ENCODE assay signal across 9 cellular contexts in the genomic region with DNA sequence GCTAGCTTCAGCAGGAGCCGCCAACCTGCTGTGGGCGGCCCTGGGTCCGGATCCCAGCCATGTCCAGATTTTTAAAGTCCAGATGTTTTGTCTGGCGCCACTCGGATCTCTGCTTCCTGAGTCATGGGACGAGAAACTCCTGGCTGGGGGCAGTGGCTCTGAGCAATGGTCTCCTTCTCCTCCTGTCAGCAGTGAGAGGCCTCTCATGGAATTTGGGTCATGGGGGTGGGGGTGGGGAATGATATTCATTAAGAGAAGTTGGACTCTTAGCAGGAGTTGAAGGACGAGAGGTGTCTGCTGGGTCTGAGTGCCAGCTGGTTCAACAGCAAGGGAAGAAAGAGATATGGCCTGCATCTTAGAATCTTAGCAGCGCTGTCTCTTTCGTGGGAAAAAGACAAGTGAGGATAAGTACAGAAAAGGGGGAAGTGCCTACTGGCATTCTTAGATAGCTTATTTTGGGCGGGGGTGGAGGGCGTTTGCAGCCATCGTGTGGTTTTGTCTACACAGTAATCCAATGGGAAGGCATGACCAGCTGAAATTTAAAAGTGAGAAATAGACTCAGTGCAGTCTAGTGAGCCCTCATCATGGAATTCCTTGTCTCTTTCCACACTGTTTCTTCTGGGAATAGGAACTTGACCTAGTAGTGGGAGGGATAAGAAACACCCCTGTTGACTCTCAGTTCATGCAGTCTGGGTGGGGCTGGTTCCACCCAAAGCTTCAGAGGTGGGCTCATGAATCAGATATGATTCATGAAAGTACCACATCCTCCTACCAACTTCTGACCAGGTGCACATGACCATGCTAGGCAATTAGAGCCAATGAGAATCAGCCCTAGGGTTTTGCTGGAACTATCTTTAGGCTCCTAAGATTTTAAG.
DNase-seq lines count a peak whose midpoint lies in the region; ATAC-seq and TF ChIP-seq lines count a peak whose summit lies in the region.
"Had no signal": no experiment of that assay in that cellular context is flagged by ENCODE, and none has a peak within 500 bp of the region (broad histone marks: within the 10 kb centered on the region; RNA-seq: fewer than 3 reads in every experiment).

No MANE protein-coding gene starts in this region.

- no peaks in the 10 kb centered on the region for H3K36me3 ChIP-seq in mucosa of descending colon (ENCODE audit: low read depth)
- H3K36me3 ChIP-seq: ovary had no signal

- ATAC-seq in GM18498 (IDR thresholded peaks at IDR 0.05; ENCODE audit: unreplicated experiment), result peak; percentile 78
- ATAC-seq in HG02852 (IDR thresholded peaks at IDR 0.05; ENCODE audit: unreplicated experiment), result peak; percentile 68
- ATAC-seq in mucosa of descending colon, result peak; percentile 18

- intact Hi-C loops in mucosa of descending colon (cut with DNase I, micrococcal nuclease), result no loop called here

- no peaks in the 10 kb centered on the region for H3K4me1 ChIP-seq in mucosa of descending colon (ENCODE audit: low read depth)

- no peak for TF ChIP-seq CTCF in mucosa of descending colon (IDR thresholded peaks at IDR 0.05)

- no peaks in the 10 kb centered on the region for H3K9me3 ChIP-seq in mucosa of descending colon
- H3K9me3 ChIP-seq: ovary had no signal

- peak; percentile 96 for DNase-seq in SW480 (ENCODE audit: low spot score)
- no peak for DNase-seq in mucosa of descending colon
- no peak for DNase-seq in NCI-H82 (lab: John Stamatoyannopoulos, UW)
- no peak for DNase-seq in DMS114 treated with DMSO at 0.1 percent for 48 hours (lab: John Stamatoyannopoulos, UW; ENCODE audit: unreplicated experiment)
- no peak for DNase-seq in NCI-H524 treated with DMSO at 0.1 percent for 48 hours (lab: John Stamatoyannopoulos, UW)
- DNase-seq in NCI-H1092 (lab: John Stamatoyannopoulos, UW), result no peak

- H3K4me3 ChIP-seq in mucosa of descending colon, result no peak overlapping the region
- H3K4me3 ChIP-seq: ovary had no signal

Comparison
In these comparisons a context has a peak if more than half of its experiments do, and no peak if none do; other contexts are left out.
1. ATAC-seq: peak in every context shown above with its lines; median percentile 78 in GM18498; 68 in HG02852; 18 in mucosa of descending colon.